In genomic region chr19:42131149-42132029, GRCh38 we compare ENCODE assay signal across 8 cellular contexts. TPM values are rescaled to one million over a fixed set of nuclear protein-coding genes. Genes with fewer than 3 reads are reported as not detected.
DNase-seq lines count a peak whose midpoint lies in the region; ATAC-seq and TF ChIP-seq lines count a peak whose summit lies in the region.

No MANE protein-coding gene starts in this region.

- H3K79me2 ChIP-seq in ACC112 (ENCODE audit: control insufficient read depth, insufficient read depth, low read length, unreplicated experiment), result no peaks in the 10 kb centered on the region
- H3K79me2 ChIP-seq in GM23338 (replicated peaks; ENCODE audit: insufficient read depth), result no peaks in the 10 kb centered on the region

- ATAC-seq in GM23338 (no peak), HG02970 (IDR thresholded peaks at IDR 0.05; ENCODE audit: low FRiP score, unreplicated experiment) (no peak), GM19467 (IDR thresholded peaks at IDR 0.05; ENCODE audit: unreplicated experiment) (no peak), GM18873 (IDR thresholded peaks at IDR 0.05; ENCODE audit: low FRiP score, unreplicated experiment) (no peak)
- ATAC-seq in activated naive CD4-positive, alpha-beta T cell treated with anti-CD3 and anti-CD28 coated beads, Interleukin-2, amount 50 U/mL, for 72 hours, result peak in 1 of 2 donors; percentile 15

- peak overlapping the region; percentile 79 for H3K4me3 Mint-ChIP-seq in GM23338

- H3K4me1 Mint-ChIP-seq in GM23338, result peaks cover 16% of the 10 kb centered on the region; the same call in 2 of the 3 replicates

- no peaks in the 10 kb centered on the region; the same call in 2 of the 3 replicates for H3K9me3 Mint-ChIP-seq in GM23338
- no peaks in the 10 kb centered on the region for H3K9me3 Mint-ChIP-seq in activated naive CD4-positive, alpha-beta T cell treated with anti-CD3 and anti-CD28 coated beads, Interleukin-2, amount 50 U/mL, for 72 hours

- 0 out of 2 replicates have a peak, but pooled peaks cover 5% of the 10 kb centered on the region for H3F3A ChIP-seq in GM23338 (replicated peaks; ENCODE audit: low read depth)

- H3K27me3 ChIP-seq in ACC112 (ENCODE audit: insufficient read depth, low read length) (no peaks in the 10 kb centered on the region), GM23338 (ENCODE audit: insufficient read depth) (peaks cover 19% of the 10 kb centered on the region), kidney epithelial cell (ENCODE audit: control insufficient read depth, insufficient read depth, low read length) (peaks cover 5% of the 10 kb centered on the region)

- H2AFZ ChIP-seq in ACC112 (ENCODE audit: low read length, unreplicated experiment) (no peak overlapping the region), GM23338 (peak overlapping the region; percentile 96; the same call in 1 of the 2 replicates)

- H4K20me1 ChIP-seq in GM23338 (replicated peaks; ENCODE audit: insufficient read depth), result no peaks in the 10 kb centered on the region

- H3K4me1 ChIP-seq in ACC112 (ENCODE audit: control insufficient read depth, insufficient read depth, low read length, unreplicated experiment) (peaks cover 22% of the 10 kb centered on the region), GM23338 (ENCODE audit: insufficient read depth) (peaks cover 10% of the 10 kb centered on the region; the same call in 1 of the 2 replicates)

- peaks cover 20% of the 10 kb centered on the region for H3K27me3 Mint-ChIP-seq in GM23338 (ENCODE audit: insufficient read depth, low read depth, poor library complexity)

- H3K36me3 Mint-ChIP-seq in GM23338 (ENCODE audit: low read depth), result no peaks in the 10 kb centered on the region
- peaks cover 0 to 7% of the 10 kb centered on the region in 2 donors for H3K36me3 Mint-ChIP-seq in activated naive CD4-positive, alpha-beta T cell treated with anti-CD3 and anti-CD28 coated beads, Interleukin-2, amount 50 U/mL, for 72 hours

- peak overlapping the region; percentile 87 for H3K4me2 ChIP-seq in GM23338

- no peak overlapping the region for H3K27ac ChIP-seq in ACC112 (ENCODE audit: low read depth, low read length)
- H3K27ac ChIP-seq in GM23338 (ENCODE audit: low read depth), result no peak overlapping the region

- no peaks in the 10 kb centered on the region for H3K9me2 ChIP-seq in GM23338 (ENCODE audit: insufficient read depth)

- no peaks in the 10 kb centered on the region for H3K36me3 ChIP-seq in ACC112 (ENCODE audit: insufficient read depth, low read length)
- no peaks in the 10 kb centered on the region for H3K36me3 ChIP-seq in GM23338 (ENCODE audit: insufficient read depth)
- H3K36me3 ChIP-seq in kidney epithelial cell (ENCODE audit: control insufficient read depth, insufficient read depth, low read length), result no peaks in the 10 kb centered on the region

- DNase-seq in GM23338 (ENCODE audit: low spot score) (no peak), kidney epithelial cell (ENCODE audit: low read depth) (no peak), AML-193 (lab: John Stamatoyannopoulos, UW) (no peak)
- no peak for DNase-seq in activated naive CD4-positive, alpha-beta T cell treated with anti-CD3 and anti-CD28 coated beads, Interleukin-2, amount 50 U/mL, for 72 hours (ENCODE audit: low spot score in 2 of 2)

- peak overlapping the region; percentile 64; the same call in 1 of the 2 replicates for H3K4me3 ChIP-seq in ACC112 (ENCODE audit: low read depth, low read length)
- peak overlapping the region; percentile 75 for H3K4me3 ChIP-seq in GM23338
- peak overlapping the region; percentile 21 for H3K4me3 ChIP-seq in kidney epithelial cell (ENCODE audit: low read depth, low read length)

- no peak overlapping the region for H3K27ac Mint-ChIP-seq in GM23338
- peak overlapping the region; percentile 56 to 61 for H3K27ac Mint-ChIP-seq in activated naive CD4-positive, alpha-beta T cell treated with anti-CD3 and anti-CD28 coated beads, Interleukin-2, amount 50 U/mL, for 72 hours

- no peak for TF ChIP-seq CTCF in GM23338 (conservative IDR thresholded peaks at IDR 0.05; ENCODE audit: low read depth in 2 of 2)
- no peak for TF ChIP-seq CTCF in kidney epithelial cell (IDR thresholded peaks at IDR 0.05; ENCODE audit: insufficient read depth, low read length, poor library complexity, severe bottlenecking)

TF ChIP-seq in GM23338, 12 proteins besides CTCF, POLR2A, EP300 and RAD21 (continues in another document):
- TF ChIP-seq, protein P1, sequence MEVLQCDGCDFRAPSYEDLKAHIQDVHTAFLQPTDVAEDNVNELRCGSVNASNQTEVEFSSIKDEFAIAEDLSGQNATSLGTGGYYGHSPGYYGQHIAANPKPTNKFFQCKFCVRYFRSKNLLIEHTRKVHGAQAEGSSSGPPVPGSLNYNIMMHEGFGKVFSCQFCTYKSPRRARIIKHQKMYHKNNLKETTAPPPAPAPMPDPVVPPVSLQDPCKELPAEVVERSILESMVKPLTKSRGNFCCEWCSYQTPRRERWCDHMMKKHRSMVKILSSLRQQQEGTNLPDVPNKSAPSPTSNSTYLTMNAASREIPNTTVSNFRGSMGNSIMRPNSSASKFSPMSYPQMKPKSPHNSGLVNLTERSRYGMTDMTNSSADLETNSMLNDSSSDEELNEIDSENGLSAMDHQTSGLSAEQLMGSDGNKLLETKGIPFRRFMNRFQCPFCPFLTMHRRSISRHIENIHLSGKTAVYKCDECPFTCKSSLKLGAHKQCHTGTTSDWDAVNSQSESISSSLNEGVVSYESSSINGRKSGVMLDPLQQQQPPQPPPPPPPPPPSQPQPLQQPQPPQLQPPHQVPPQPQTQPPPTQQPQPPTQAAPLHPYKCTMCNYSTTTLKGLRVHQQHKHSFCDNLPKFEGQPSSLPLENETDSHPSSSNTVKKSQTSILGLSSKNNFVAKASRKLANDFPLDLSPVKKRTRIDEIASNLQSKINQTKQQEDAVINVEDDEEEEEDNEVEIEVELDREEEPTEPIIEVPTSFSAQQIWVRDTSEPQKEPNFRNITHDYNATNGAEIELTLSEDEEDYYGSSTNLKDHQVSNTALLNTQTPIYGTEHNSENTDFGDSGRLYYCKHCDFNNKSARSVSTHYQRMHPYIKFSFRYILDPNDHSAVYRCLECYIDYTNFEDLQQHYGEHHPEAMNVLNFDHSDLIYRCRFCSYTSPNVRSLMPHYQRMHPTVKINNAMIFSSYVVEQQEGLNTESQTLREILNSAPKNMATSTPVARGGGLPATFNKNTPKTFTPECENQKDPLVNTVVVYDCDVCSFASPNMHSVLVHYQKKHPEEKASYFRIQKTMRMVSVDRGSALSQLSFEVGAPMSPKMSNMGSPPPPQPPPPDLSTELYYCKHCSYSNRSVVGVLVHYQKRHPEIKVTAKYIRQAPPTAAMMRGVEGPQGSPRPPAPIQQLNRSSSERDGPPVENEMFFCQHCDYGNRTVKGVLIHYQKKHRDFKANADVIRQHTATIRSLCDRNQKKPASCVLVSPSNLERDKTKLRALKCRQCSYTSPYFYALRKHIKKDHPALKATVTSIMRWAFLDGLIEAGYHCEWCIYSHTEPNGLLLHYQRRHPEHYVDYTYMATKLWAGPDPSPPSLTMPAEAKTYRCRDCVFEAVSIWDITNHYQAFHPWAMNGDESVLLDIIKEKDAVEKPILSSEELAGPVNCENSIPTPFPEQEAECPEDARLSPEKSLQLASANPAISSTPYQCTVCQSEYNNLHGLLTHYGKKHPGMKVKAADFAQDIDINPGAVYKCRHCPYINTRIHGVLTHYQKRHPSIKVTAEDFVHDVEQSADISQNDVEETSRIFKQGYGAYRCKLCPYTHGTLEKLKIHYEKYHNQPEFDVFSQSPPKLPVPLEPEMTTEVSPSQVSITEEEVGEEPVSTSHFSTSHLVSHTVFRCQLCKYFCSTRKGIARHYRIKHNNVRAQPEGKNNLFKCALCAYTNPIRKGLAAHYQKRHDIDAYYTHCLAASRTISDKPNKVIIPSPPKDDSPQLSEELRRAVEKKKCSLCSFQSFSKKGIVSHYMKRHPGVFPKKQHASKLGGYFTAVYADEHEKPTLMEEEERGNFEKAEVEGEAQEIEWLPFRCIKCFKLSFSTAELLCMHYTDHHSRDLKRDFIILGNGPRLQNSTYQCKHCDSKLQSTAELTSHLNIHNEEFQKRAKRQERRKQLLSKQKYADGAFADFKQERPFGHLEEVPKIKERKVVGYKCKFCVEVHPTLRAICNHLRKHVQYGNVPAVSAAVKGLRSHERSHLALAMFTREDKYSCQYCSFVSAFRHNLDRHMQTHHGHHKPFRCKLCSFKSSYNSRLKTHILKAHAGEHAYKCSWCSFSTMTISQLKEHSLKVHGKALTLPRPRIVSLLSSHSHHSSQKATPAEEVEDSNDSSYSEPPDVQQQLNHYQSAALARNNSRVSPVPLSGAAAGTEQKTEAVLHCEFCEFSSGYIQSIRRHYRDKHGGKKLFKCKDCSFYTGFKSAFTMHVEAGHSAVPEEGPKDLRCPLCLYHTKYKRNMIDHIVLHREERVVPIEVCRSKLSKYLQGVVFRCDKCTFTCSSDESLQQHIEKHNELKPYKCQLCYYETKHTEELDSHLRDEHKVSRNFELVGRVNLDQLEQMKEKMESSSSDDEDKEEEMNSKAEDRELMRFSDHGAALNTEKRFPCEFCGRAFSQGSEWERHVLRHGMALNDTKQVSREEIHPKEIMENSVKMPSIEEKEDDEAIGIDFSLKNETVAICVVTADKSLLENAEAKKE (CRISPR knock-in tag; IDR thresholded peaks at IDR 0.05), result no peak
- no peak for TF ChIP-seq STAT1 (IDR thresholded peaks at IDR 0.05; ENCODE audit: unreplicated experiment)
- no peak for TF ChIP-seq CREB1 (CRISPR knock-in tag; IDR thresholded peaks at IDR 0.05; ENCODE audit: low read depth)
- TF ChIP-seq JUNB (IDR thresholded peaks at IDR 0.05; ENCODE audit: unreplicated experiment), result no peak
- no peak for TF ChIP-seq ZNF114 (CRISPR knock-in tag; IDR thresholded peaks at IDR 0.05)
- TF ChIP-seq ZNF331 (CRISPR knock-in tag; IDR thresholded peaks at IDR 0.05; ENCODE audit: low read depth), result no peak
- TF ChIP-seq NANOG (IDR thresholded peaks at IDR 0.05; ENCODE audit: borderline replicate concordance), result no peak
- TF ChIP-seq POLR2AphosphoS5 (IDR thresholded peaks at IDR 0.05; ENCODE audit: low read depth), result no peak
- no peak for TF ChIP-seq EZH2phosphoT487 (IDR thresholded peaks at IDR 0.05; ENCODE audit: unreplicated experiment)

RNA-seq across cellular contexts. Expression of gene POU2F2, which starts 0.9 kb away (rescaled TPM):
- 2.3 and 2.4 TPM in 2 replicates for total RNA-seq in GM23338 (2014; rRNA removed; shearing (Covaris generic))
- 4.6 and 5.1 TPM in 2 replicates for polyA plus RNA-seq in GM23338 (2016; fragmentation: Nextera tagmentation; extraction: Ambion mirVana)
- 10 to 100 TPM; 34.2 to 39.6 TPM for total RNA-seq in activated naive CD4-positive, alpha-beta T cell treated with anti-CD3 and anti-CD28 coated beads, Interleukin-2, amount 50 U/mL, for 72 hours
- total RNA-seq in kidney epithelial cell, result 1.4 and 2.3 TPM in 2 replicates

RNA-seq across cellular contexts. Expression of gene ZNF574, which starts 55.4 kb away (rescaled TPM):
- 50.8 and 61.2 TPM in 2 replicates for total RNA-seq in GM23338 (2014; rRNA removed; shearing (Covaris generic))
- 18.7 and 19.4 TPM in 2 replicates for polyA plus RNA-seq in GM23338 (2016; fragmentation: Nextera tagmentation; extraction: Ambion mirVana)
- total RNA-seq in activated naive CD4-positive, alpha-beta T cell treated with anti-CD3 and anti-CD28 coated beads, Interleukin-2, amount 50 U/mL, for 72 hours, result 10 to 100 TPM; 12.5 to 13.9 TPM
- total RNA-seq in kidney epithelial cell, result 17.3 and 27.0 TPM in 2 replicates

Comparison
In these comparisons a context has a peak if more than half of its experiments do, and no peak if none do; other contexts are left out.
1. H3K4me3 ChIP-seq: peak in every context shown above with its lines; median percentile 75 in GM23338; 64 in ACC112; 21 in kidney epithelial cell.
2. RNA of gene POU2F2, which starts 0.9 kb away (total RNA-seq): 34.2 to 39.6 TPM in activated naive CD4-positive, alpha-beta T cell treated with anti-CD3 and anti-CD28 coated beads, Interleukin-2, amount 50 U/mL, for 72 hours; 1.4 to 2.3 TPM in kidney epithelial cell and 2.3 to 2.4 TPM in GM23338; every median in the first group is over 10 times any median in the second.